In genomic region chr18:49561377-49562193, GRCh38 we compare ENCODE assay signal across 8 cellular contexts. TPM values are rescaled to one million over a fixed set of nuclear protein-coding genes. Genes with fewer than 3 reads are reported as not detected.
A peak's percentile ranks its signal among the peaks of the same experiment; 100 is the strongest.
DNase-seq lines count a peak whose midpoint lies in the region; ATAC-seq and TF ChIP-seq lines count a peak whose summit lies in the region.

Gene LIPG, plus strand, starts transcription at chr18:49562057. Its CDS starts 252 bp downstream, at chr18:49562309.

- ATAC-seq in HG02884 (IDR thresholded peaks at IDR 0.05; ENCODE audit: unreplicated experiment) (peak; percentile 67), natural killer cell (peak; percentile 72 to 89 (median 84))
- peak; percentile 84 for ATAC-seq in activated CD8-positive, alpha-beta T cell treated with anti-CD3 and anti-CD28 coated beads, Interleukin-2, amount 10 ng/mL, durations not matched to agents 7 days and 5 days

- DNase-seq in NCI-H2227 treated with DMSO at 0.1 percent for 48 hours (lab: John Stamatoyannopoulos, UW) (peak; percentile 56), esophagus squamous epithelium (lab: John Stamatoyannopoulos, UW) (no peak), natural killer cell (peak; percentile 37), thyroid gland (peak; percentile 83 to 88), GF-D8 (lab: John Stamatoyannopoulos, UW) (no peak)
- DNase-seq in activated CD8-positive, alpha-beta T cell treated with anti-CD3 and anti-CD28 coated beads, Interleukin-2, amount 10 ng/mL, durations not matched to agents 7 days and 5 days, result peak; percentile 66

- no peaks in the 10 kb centered on the region for H3K36me3 ChIP-seq in esophagus squamous epithelium
- peaks cover under 1 to 8% of the 10 kb centered on the region in 2 donors for H3K36me3 ChIP-seq in thyroid gland

- no peak for TF ChIP-seq CTCF in GM12875 (IDR thresholded peaks at IDR 0.05; ENCODE audit: borderline replicate concordance, insufficient read depth, low read depth, low read length)
- no peak for TF ChIP-seq CTCF in esophagus squamous epithelium (IDR thresholded peaks at IDR 0.05)
- no peak for TF ChIP-seq CTCF in natural killer cell (IDR thresholded peaks at IDR 0.05)
- TF ChIP-seq CTCF in thyroid gland (IDR thresholded peaks at IDR 0.05), result no peak

- intact Hi-C loops in esophagus squamous epithelium (cut with DNase I) (loop anchor here (10.0 kb wide), 1 partner anchor 203 kb away; no protein-coding TSS in a partner anchor), natural killer cell (cut with micrococcal nuclease) (no loop called here), thyroid gland (cut with DNase I) (loop anchor here (5.0 kb wide), 2 partner anchors 206 to 296 kb away; no protein-coding TSS in a partner anchor)

- peaks cover 23 to 36% (median 25%) of the 10 kb centered on the region in 3 donors for H3K4me1 ChIP-seq in esophagus squamous epithelium
- peaks cover 14 to 28% of the 10 kb centered on the region in 2 donors for H3K4me1 ChIP-seq in thyroid gland

- no peaks in the 10 kb centered on the region for H3K36me3 Mint-ChIP-seq in activated CD8-positive, alpha-beta T cell treated with anti-CD3 and anti-CD28 coated beads, Interleukin-2, amount 10 ng/mL, durations not matched to agents 7 days and 5 days (ENCODE audit: low read depth)
- no peaks in the 10 kb centered on the region for H3K36me3 Mint-ChIP-seq in natural killer cell

- H3K9me3 ChIP-seq in esophagus squamous epithelium (no peaks in the 10 kb centered on the region), thyroid gland (no peaks in the 10 kb centered on the region)

- no peak within 1 kb of the TSS for H3K27ac Mint-ChIP-seq in activated CD8-positive, alpha-beta T cell treated with anti-CD3 and anti-CD28 coated beads, Interleukin-2, amount 10 ng/mL, durations not matched to agents 7 days and 5 days
- peak within 1 kb of the TSS in 1 of 2 donors; percentile 31 for H3K27ac Mint-ChIP-seq in natural killer cell

- TF ChIP-seq POLR2A in esophagus squamous epithelium (IDR thresholded peaks at IDR 0.05) (peak in 1 of 4 donors; percentile 11), thyroid gland (IDR thresholded peaks at IDR 0.05) (peak; percentile 65 to 97)

- H3K4me1 Mint-ChIP-seq in activated CD8-positive, alpha-beta T cell treated with anti-CD3 and anti-CD28 coated beads, Interleukin-2, amount 10 ng/mL, durations not matched to agents 7 days and 5 days (ENCODE audit: low read depth), result peaks cover 27% of the 10 kb centered on the region
- peaks cover 24 to 34% of the 10 kb centered on the region in 2 donors for H3K4me1 Mint-ChIP-seq in natural killer cell

- WGBS in esophagus squamous epithelium, 2 donors, result 0 to 3% methylated on average over 7 to 37 of the region's 59 CpGs
- WGBS in thyroid gland, 2 donors, result 1 to 2% methylated on average over 37 to 54 of the region's 59 CpGs

- H3K27me3 ChIP-seq in esophagus squamous epithelium (peaks cover 10 to 82% (median 12%) of the 10 kb centered on the region in 4 donors), thyroid gland (no peaks in the 10 kb centered on the region)

- POLR2A ChIA-PET in activated CD8-positive, alpha-beta T cell treated with anti-CD3 and anti-CD28 coated beads, Interleukin-2, amount 10 ng/mL, durations not matched to agents 7 days and 5 days (lab: Charles Lee), result no interaction called here

- peaks cover 71% of the 10 kb centered on the region for H3K27me3 Mint-ChIP-seq in activated CD8-positive, alpha-beta T cell treated with anti-CD3 and anti-CD28 coated beads, Interleukin-2, amount 10 ng/mL, durations not matched to agents 7 days and 5 days (ENCODE audit: low read depth)
- peaks cover 63 to 85% of the 10 kb centered on the region in 2 donors for H3K27me3 Mint-ChIP-seq in natural killer cell (ENCODE audit: low read depth in 2 of 2)

- no peaks in the 10 kb centered on the region for H3K9me3 Mint-ChIP-seq in activated CD8-positive, alpha-beta T cell treated with anti-CD3 and anti-CD28 coated beads, Interleukin-2, amount 10 ng/mL, durations not matched to agents 7 days and 5 days (ENCODE audit: insufficient read depth)
- no peaks in the 10 kb centered on the region for H3K9me3 Mint-ChIP-seq in natural killer cell

- peak within 1 kb of the TSS in 1 of 4 donors; percentile 29 for H3K27ac ChIP-seq in esophagus squamous epithelium
- H3K27ac ChIP-seq in thyroid gland, result peak within 1 kb of the TSS; percentile 34 to 63 (median 54)

- H3K4me3 Mint-ChIP-seq in activated CD8-positive, alpha-beta T cell treated with anti-CD3 and anti-CD28 coated beads, Interleukin-2, amount 10 ng/mL, durations not matched to agents 7 days and 5 days, result peak within 1 kb of the TSS; percentile 56
- H3K4me3 Mint-ChIP-seq in natural killer cell, result peak within 1 kb of the TSS; percentile 88

- peak within 1 kb of the TSS; percentile 26 for H3K4me3 ChIP-seq in GM12875 (ENCODE audit: low read depth, low read length)
- peak within 1 kb of the TSS; percentile 8 to 61 (median 36) for H3K4me3 ChIP-seq in esophagus squamous epithelium
- H3K4me3 ChIP-seq in thyroid gland (replicated peaks in 1 of 3), result peak within 1 kb of the TSS; percentile 54 to 91 (median 77)

- CTCF ChIA-PET in activated CD8-positive, alpha-beta T cell treated with anti-CD3 and anti-CD28 coated beads, Interleukin-2, amount 10 ng/mL, durations not matched to agents 7 days and 5 days (lab: Charles Lee), result interaction anchor here (1.1 to 3.8 kb wide), 4 partner anchors 9 to 298 kb away, joined by 3 to 60 read pairs (median 4); no protein-coding TSS in a partner anchor

RNA-seq across cellular contexts. Expression of gene LIPG, which starts in this region (rescaled TPM):
- under 1 TPM in 1 of 2 experiments, not detected in 1; 0.11 TPM for total RNA-seq in activated CD8-positive, alpha-beta T cell treated with anti-CD3 and anti-CD28 coated beads, Interleukin-2, amount 10 ng/mL, durations not matched to agents 7 days and 5 days
- total RNA-seq in esophagus squamous epithelium (10 to 100 TPM in 1 of 4 donors, 1 to 10 TPM in 1, under 1 TPM in 2; 0.12 to 13.9 (median 2.1) TPM), natural killer cell (under 1 TPM in 1 of 3 donors, not detected in 2; 0.48 TPM), thyroid gland (100 to 1,000 TPM; 230 to 981 (median 515) TPM)

Comparison
In these comparisons a context has a peak if more than half of its experiments do, and no peak if none do; other contexts are left out.
1. RNA of gene LIPG (total RNA-seq): 230 to 981 TPM in thyroid gland; 0.12 to 13.9 TPM in esophagus squamous epithelium, 0.11 TPM in activated CD8-positive, alpha-beta T cell treated with anti-CD3 and anti-CD28 coated beads, Interleukin-2, amount 10 ng/mL, durations not matched to agents 7 days and 5 days and 0.48 TPM in natural killer cell; every median in the first group is over 10 times any median in the second.
2. Peak in DNase-seq and ATAC-seq in activated CD8-positive, alpha-beta T cell treated with anti-CD3 and anti-CD28 coated beads, Interleukin-2, amount 10 ng/mL, durations not matched to agents 7 days and 5 days; RNA of the gene not detected or under 1 TPM.
3. Peak in DNase-seq and ATAC-seq in natural killer cell; RNA of the gene not detected or under 1 TPM.
4. H3K4me3 ChIP-seq: peak in every context shown above with its lines; median percentile 77 in thyroid gland; 36 in esophagus squamous epithelium; 26 in GM12875.
5. DNase-seq: peak in NCI-H2227 treated with DMSO at 0.1 percent for 48 hours (single experiment) and thyroid gland (2 of 2); none in esophagus squamous epithelium (single experiment) and GF-D8 (single experiment).
6. Peak in every context shown above with its lines, with median percentiles within 50 percentile points of each other: ATAC-seq.